9 cellular contexts compared by ENCODE assay signal in the genomic region with DNA sequence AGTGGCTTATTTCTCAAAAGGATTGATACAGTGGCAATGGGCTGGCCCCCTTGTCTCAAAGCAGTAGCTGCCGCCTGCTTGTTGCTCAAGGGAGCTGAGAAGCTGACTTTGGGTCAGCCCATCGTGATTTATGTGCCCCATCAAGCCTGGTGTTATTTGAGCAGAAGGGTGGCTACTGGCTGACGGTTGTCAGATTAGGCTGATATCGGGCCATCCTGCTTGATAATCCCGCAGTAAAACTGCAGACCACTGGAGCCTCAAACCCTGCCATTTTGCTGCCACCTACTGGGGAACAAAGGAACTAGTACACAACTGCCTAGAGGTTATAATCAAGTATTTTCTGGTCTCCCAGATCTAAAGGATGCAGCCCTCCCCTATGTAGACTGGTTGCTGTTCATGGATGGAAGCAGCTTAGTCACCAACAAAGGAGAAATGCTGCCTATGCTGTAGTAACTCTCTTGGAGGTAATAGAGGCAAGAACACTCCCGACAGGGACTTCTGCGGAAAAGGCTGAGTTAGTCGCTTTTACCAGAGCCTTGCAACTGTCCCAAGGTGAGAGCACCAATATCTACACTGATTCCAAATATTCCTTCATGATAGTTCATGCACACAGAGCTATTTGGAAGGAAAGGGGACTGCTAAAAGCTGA.
DNase-seq lines count a peak whose midpoint lies in the region; FAIRE-seq and TF ChIP-seq lines count a peak whose summit lies in the region.
"Had no signal": no experiment of that assay in that cellular context is flagged by ENCODE, and none has a peak within 500 bp of the region (broad histone marks: within the 10 kb centered on the region; RNA-seq: fewer than 3 reads in every experiment).

No MANE protein-coding gene starts in this region.

- DNase-seq in GM23248 (peak; percentile 50), NAMALWA (ENCODE audit: low spot score) (peak; percentile 89), T follicular helper cell (ENCODE audit: low read depth) (peak; percentile 2), astrocyte of the spinal cord (ENCODE audit: low read depth, low spot score) (peak; percentile 69), iPS DF 19.7 (ENCODE audit: low read depth, low spot score) (peak; percentile 40), dedifferentiated amniotic fluid mesenchymal stem cell (ENCODE audit: extremely low spot score) (no peak)
- DNase-seq in stimulated activated CD4-positive, alpha-beta T cell treated with anti-CD3 and anti-CD28 coated beads, Interleukin-12 subunit alpha, Interleukin-12 subunit beta, amount 100 ng/mL, for 4 hours: peak; percentile 7

- FAIRE-seq in G401.6 (lab: Jason Lieb, UNC): peak; percentile 8
- FAIRE-seq: islet of Langerhans had no signal

- H3K9me2 ChIP-seq in GM23248 (ENCODE audit: insufficient read depth): no peaks in the 10 kb centered on the region

- no peaks in the 10 kb centered on the region for H3F3A ChIP-seq in GM23248 (ENCODE audit: insufficient read depth)

- no peaks in the 10 kb centered on the region for H3K9me3 ChIP-seq in GM23248 (ENCODE audit: low read depth)

- H3K27ac ChIP-seq in GM23248: no peak overlapping the region

- H2AFZ ChIP-seq in GM23248: no peak overlapping the region

- peaks cover 14% of the 10 kb centered on the region; the same call in 1 of the 2 replicates for H3K27me3 ChIP-seq in GM23248 (replicated peaks; ENCODE audit: insufficient read depth)

- in situ Hi-C loops in GM23248 (cut with MboI) (no loop called here), astrocyte of the spinal cord (cut with HindIII; ENCODE audit: low sequenced_read_pairs) (no loop called here)

- H3K9ac ChIP-seq in GM23248: no peak overlapping the region

- H3K36me3 ChIP-seq in GM23248 (ENCODE audit: low read depth): no peaks in the 10 kb centered on the region

- H3K4me1 ChIP-seq in GM23248 (ENCODE audit: insufficient read depth): no peaks in the 10 kb centered on the region

- 25 to 32% methylated on average over 8 of the region's 8 CpGs for WGBS in GM23248 (ENCODE audit: low coverage in 1 of 2, low lambda C conversion rate in 2 of 2, missing lambda C conversion rate in 2 of 2), 2 experiments

- H3K4me2 ChIP-seq in GM23248 (ENCODE audit: unreplicated experiment): no peak overlapping the region

- H4K20me1 ChIP-seq in GM23248 (ENCODE audit: insufficient read depth): no peaks in the 10 kb centered on the region

- no peak overlapping the region for H3K4me3 ChIP-seq in GM23248
- H3K4me3 ChIP-seq in astrocyte of the spinal cord (ENCODE audit: low read depth, low read length): no peak overlapping the region

- H3K79me2 ChIP-seq in GM23248 (ENCODE audit: insufficient read depth): no peaks in the 10 kb centered on the region

- peak; percentile 82 for TF ChIP-seq CTCF in astrocyte of the spinal cord (IDR thresholded peaks at IDR 0.05; ENCODE audit: low read depth, low read length)
